27 cellular contexts compared by ENCODE assay signal in genomic region chr18:53677480-53677879, GRCh38.
"Had no signal": no experiment of that assay in that cellular context is flagged by ENCODE, and none has a peak within 500 bp of the region (broad histone marks: within the 10 kb centered on the region; RNA-seq: fewer than 3 reads in every experiment).

No MANE protein-coding gene starts in this region.

- FAIRE-seq: RCC 7860 had no signal

- DNase-seq: Karpas-422, MV-4-11, NCI-H1092, NCI-H1105, NCI-H1417 treated with DMSO at 0.1 percent for 48 hours, NCI-H1436 treated with DMSO at 0.1 percent for 48 hours, NCI-H1694 treated with DMSO at 0.1 percent for 48 hours, NCI-H1930, NCI-H2029 treated with DMSO at 0.1 percent for 48 hours, NCI-H2081 treated with DMSO at 0.1 percent for 48 hours, NCI-H2107, NCI-H2171, NCI-H226, NCI-H446 treated with DMSO at 0.1 percent for 48 hours, NCI-H510A, NCI-H524, NCI-H526, NCI-H69, NCI-H748 treated with DMSO at 0.1 percent for 48 hours, NCI-H82, PC-9, Right ventricle myocardium superior, SHP77 treated with DMSO at 0.1 percent for 48 hours, SK-N-SH, SW 1271, T-helper 1 cell had no signal
